Comparison of ENCODE assay signal across 19 cellular contexts in genomic region chr1:38917772-38918171, GRCh38. TPM values are rescaled to one million over a fixed set of nuclear protein-coding genes. Genes with fewer than 3 reads are reported as not detected.
"Had no signal": no experiment of that assay in that cellular context is flagged by ENCODE, and none has a peak within 500 bp of the region (broad histone marks: within the 10 kb centered on the region; RNA-seq: fewer than 3 reads in every experiment).

No MANE protein-coding gene starts in this region.

- H3K36me3 ChIP-seq: SJSA1 had no signal

- H3K27ac ChIP-seq: HL-60, SJSA1, SK-N-MC had no signal

- H3K27me3 ChIP-seq: SJSA1 had no signal

- H3K4me3 Mint-ChIP-seq: IgD-negative memory B cell had no signal

- H3K27me3 Mint-ChIP-seq: IgD-negative memory B cell had no signal

- DNase-seq: KBM-7; NCI-H1092 treated with DMSO at 0.1 percent for 48 hours; NCI-H1436; NCI-H187; NCI-H2081 treated with DMSO at 0.1 percent for 48 hours; NCI-H2171; NCI-H226; NCI-H446; NCI-H510A; NCI-H524 treated with DMSO at 0.1 percent for 48 hours; NCI-H774; NK-92 treated with Interleukin-12 subunit alpha and Interleukin-12 subunit beta, amount 100 ng/mL, for 24 hours; Right ventricle myocardium superior; SIG-M5 had no signal

- H3K4me3 ChIP-seq: SJSA1, SK-N-MC had no signal

- H3K9me3 ChIP-seq: SJSA1 had no signal

- H3K27ac Mint-ChIP-seq: IgD-negative memory B cell had no signal

- H3K4me1 ChIP-seq: SJSA1 had no signal

- H3K9me3 Mint-ChIP-seq: IgD-negative memory B cell had no signal

RNA-seq across cellular contexts. Expression of gene RHBDL2, which starts 23.9 kb away (rescaled TPM):
- total RNA-seq: Right ventricle myocardium superior had no signal

RNA-seq across cellular contexts. Expression of gene GJA9, which starts 36.4 kb away (rescaled TPM):
- total RNA-seq: M059J, Right ventricle myocardium superior, SJSA1 had no signal
